Comparison of ENCODE assay signal across 8 cellular contexts in genomic region chr10:130137077-130137448, GRCh38. TPM values are rescaled to one million over a fixed set of nuclear protein-coding genes. Genes with fewer than 3 reads are reported as not detected.
DNase-seq lines count a peak whose midpoint lies in the region; ATAC-seq, FAIRE-seq and TF ChIP-seq lines count a peak whose summit lies in the region.

No MANE protein-coding gene starts in this region.

- peaks cover 59% of the 10 kb centered on the region for H3K79me2 ChIP-seq in astrocyte (ENCODE audit: insufficient read depth, low read length)

- TF ChIP-seq POLR2A in transverse colon (IDR thresholded peaks at IDR 0.05), result no peak

- peak overlapping the region; percentile 91 for H3K9ac ChIP-seq in astrocyte (ENCODE audit: low read length)

- in situ Hi-C loops in transverse colon (cut with MboI; ENCODE audit: low pct_ligation_motif_present in 1 of 4, low pct_unique_long_range_greater_than_20kb in 1 of 4, low sequenced_read_pairs in 3 of 4), result no loop called here

- peaks cover 49% of the 10 kb centered on the region for H4K20me1 ChIP-seq in astrocyte (ENCODE audit: insufficient read depth, low read length)

- peaks cover 0 to 16% (median 4%) of the 10 kb centered on the region in 3 donors for H3K36me3 Mint-ChIP-seq in CD8-positive, alpha-beta memory T cell
- no peaks in the 10 kb centered on the region for H3K36me3 Mint-ChIP-seq in astrocyte (ENCODE audit: low read depth, unreplicated experiment)

- intact Hi-C loops in left lung (cut with DNase I) (no loop called here), transverse colon (cut with DNase I; ENCODE audit: low total_unique reads) (loop anchor here (2.0 kb wide), 1 partner anchor 26 kb away; the partner anchor contains the start of gene C10orf143)

- POLR2A ChIA-PET in CD8-positive, alpha-beta memory T cell (lab: Charles Lee), result interaction anchor here (2.9 kb wide), 1 partner anchor 26 kb away, joined by 69 read pairs; the partner anchor contains the start of gene C10orf143

- H3K4me3 ChIP-seq in CD8-positive, alpha-beta memory T cell (ENCODE audit: low read length), result peak overlapping the region; percentile 73
- H3K4me3 ChIP-seq in Jurkat, Clone E6-1 (ENCODE audit: low read length), result peak overlapping the region; percentile 77
- H3K4me3 ChIP-seq in astrocyte (ENCODE audit: insufficient read depth, low read depth, low read length), result peak overlapping the region; percentile 92
- H3K4me3 ChIP-seq in left lung, result peak overlapping the region; percentile 98 to 100
- peak overlapping the region; percentile 65 to 100 (median 86) for H3K4me3 ChIP-seq in transverse colon

- no peak for FAIRE-seq in astrocyte (lab: Jason Lieb, UNC)

- H3K4me3 Mint-ChIP-seq in CD8-positive, alpha-beta memory T cell, result peak overlapping the region; percentile 87 to 96 (median 88)
- peak overlapping the region; percentile 95 for H3K4me3 Mint-ChIP-seq in astrocyte (ENCODE audit: unreplicated experiment)

- ATAC-seq in left lung, result peak; percentile 4
- no peak for ATAC-seq in GM19463 (IDR thresholded peaks at IDR 0.05; ENCODE audit: unreplicated experiment)

- H3K27me3 Mint-ChIP-seq in CD8-positive, alpha-beta memory T cell, result peaks cover 5 to 12% of the 10 kb centered on the region in 2 donors
- peaks cover 3% of the 10 kb centered on the region for H3K27me3 Mint-ChIP-seq in astrocyte (ENCODE audit: low read depth, unreplicated experiment)

- peaks cover 41 to 58% (median 55%) of the 10 kb centered on the region in 3 donors for H3K4me1 Mint-ChIP-seq in CD8-positive, alpha-beta memory T cell
- H3K4me1 Mint-ChIP-seq in astrocyte (ENCODE audit: low read depth, unreplicated experiment), result peaks cover 28% of the 10 kb centered on the region

- no peak for DNase-seq in CD8-positive, alpha-beta memory T cell
- no peak for DNase-seq in Jurkat, Clone E6-1 (ENCODE audit: low read depth, low spot score)
- DNase-seq in astrocyte (ENCODE audit: low read depth), result peak; percentile 40
- no peak for DNase-seq in left lung
- DNase-seq in transverse colon, result no peak
- DNase-seq in NOMO-1 treated with DMSO at 0.1 percent for 48 hours (lab: John Stamatoyannopoulos, UW; ENCODE audit: unreplicated experiment), result no peak
- DNase-seq in stimulated activated CD4-positive, alpha-beta T cell treated with anti-CD3 and anti-CD28 coated beads, Interleukin-2, amount 100 ng/mL, for 48 hours, result no peak

- H3K27ac ChIP-seq in CD8-positive, alpha-beta memory T cell (ENCODE audit: low read depth, low read length), result peak overlapping the region; percentile 70
- peak overlapping the region; percentile 82 for H3K27ac ChIP-seq in astrocyte (ENCODE audit: low read depth, low read length)
- peak overlapping the region; percentile 85 to 86 for H3K27ac ChIP-seq in left lung
- peak overlapping the region; percentile 82 to 90 (median 87) for H3K27ac ChIP-seq in transverse colon

- H3K27ac Mint-ChIP-seq in CD8-positive, alpha-beta memory T cell, result peak overlapping the region; percentile 45 to 88 (median 76)
- H3K27ac Mint-ChIP-seq in astrocyte (ENCODE audit: unreplicated experiment), result peak overlapping the region; percentile 79

- peak overlapping the region; percentile 92 for H2AFZ ChIP-seq in astrocyte (ENCODE audit: low read depth, low read length)

- H3K27me3 ChIP-seq in CD8-positive, alpha-beta memory T cell (ENCODE audit: insufficient read depth, low read length, poor library complexity, severe bottlenecking), result no peaks in the 10 kb centered on the region
- no peaks in the 10 kb centered on the region for H3K27me3 ChIP-seq in astrocyte (ENCODE audit: insufficient read depth, low read length)
- H3K27me3 ChIP-seq in left lung, result no peaks in the 10 kb centered on the region
- H3K27me3 ChIP-seq in transverse colon, result no peaks in the 10 kb centered on the region

- H3K9me3 Mint-ChIP-seq in CD8-positive, alpha-beta memory T cell, result no peaks in the 10 kb centered on the region
- no peaks in the 10 kb centered on the region for H3K9me3 Mint-ChIP-seq in astrocyte (ENCODE audit: unreplicated experiment)

- no peaks in the 10 kb centered on the region for H3K9me3 ChIP-seq in CD8-positive, alpha-beta memory T cell (ENCODE audit: low read length)
- H3K9me3 ChIP-seq in astrocyte (ENCODE audit: insufficient read depth, low read depth, low read length) (no peaks in the 10 kb centered on the region), left lung (no peaks in the 10 kb centered on the region), transverse colon (no peaks in the 10 kb centered on the region)

- no peak for TF ChIP-seq EP300 in transverse colon (IDR thresholded peaks at IDR 0.05; ENCODE audit: low read depth)

- peaks cover 47% of the 10 kb centered on the region for H3K4me1 ChIP-seq in CD8-positive, alpha-beta memory T cell (ENCODE audit: insufficient read depth, low read length)
- peaks cover 14% of the 10 kb centered on the region for H3K4me1 ChIP-seq in astrocyte (ENCODE audit: insufficient read depth, low read length)
- H3K4me1 ChIP-seq in left lung, result peaks cover 19 to 57% of the 10 kb centered on the region in 2 donors
- H3K4me1 ChIP-seq in transverse colon, result peaks cover 22 to 50% (median 24%) of the 10 kb centered on the region in 4 donors

- H3K4me2 ChIP-seq in astrocyte (ENCODE audit: low read length), result peak overlapping the region; percentile 99

- no peak for TF ChIP-seq CTCF in astrocyte (IDR thresholded peaks at IDR 0.05; ENCODE audit: insufficient read depth, low read depth, low read length)
- TF ChIP-seq CTCF in left lung (IDR thresholded peaks at IDR 0.05), result no peak
- TF ChIP-seq CTCF in transverse colon (IDR thresholded peaks at IDR 0.05), result no peak

- 1% methylated on average over 10 of the region's 10 CpGs; no CpG with 5 or more reads in 1 of the 2 donors for WGBS in transverse colon (ENCODE audit: low coverage in 1 of 2), 2 donors

- H3K36me3 ChIP-seq in CD8-positive, alpha-beta memory T cell (ENCODE audit: insufficient read depth, low read length), result no peaks in the 10 kb centered on the region
- H3K36me3 ChIP-seq in astrocyte (ENCODE audit: insufficient read depth, low read length), result peaks cover 2% of the 10 kb centered on the region
- H3K36me3 ChIP-seq in left lung, result peaks cover 0 to 4% of the 10 kb centered on the region in 2 donors
- no peaks in the 10 kb centered on the region for H3K36me3 ChIP-seq in transverse colon

- CTCF ChIA-PET in CD8-positive, alpha-beta memory T cell (lab: Charles Lee), result interaction anchor here (1.6 to 6.6 kb wide), 2 partner anchors 9 to 26 kb away, joined by 5 to 65 read pairs; partner anchors contain the start of gene C10orf143

RNA-seq across cellular contexts. Expression of gene GLRX3, which starts 0.9 kb away (rescaled TPM):
- 100 to 1,000 TPM; 155 to 169 TPM for total RNA-seq in CD8-positive, alpha-beta memory T cell
- polyA plus RNA-seq in CD8-positive, alpha-beta memory T cell, result 78.6 TPM
- 147 TPM for polyA plus RNA-seq in Jurkat, Clone E6-1 (2012; ENCODE audit: insufficient read depth, insufficient read length)
- total RNA-seq in astrocyte, result 116 and 137 TPM in 2 replicates
- total RNA-seq in left lung, result 10 to 100 TPM; 67.3 to 88.6 TPM
- total RNA-seq in transverse colon, result 10 to 100 TPM; 32.7 to 38.2 (median 34.3) TPM

RNA-seq across cellular contexts. Expression of gene C10orf143, which starts 26.4 kb away (rescaled TPM):
- 1 to 10 TPM; 5.7 to 6.7 TPM for total RNA-seq in CD8-positive, alpha-beta memory T cell
- 24.6 TPM for polyA plus RNA-seq in CD8-positive, alpha-beta memory T cell
- polyA plus RNA-seq in Jurkat, Clone E6-1 (2012; ENCODE audit: insufficient read depth, insufficient read length), result 7.5 TPM
- total RNA-seq in astrocyte (0.73 and 0.82 TPM in 2 replicates), left lung (1 to 10 TPM; 2.0 to 5.4 TPM), transverse colon (1 to 10 TPM in 2 of 4 donors, not detected in 2; 3.8 to 4.0 TPM)
